ENCODE assay signal across 11 cellular contexts in genomic region chr10:128318868-128319267, GRCh38.
"Had no signal": no experiment of that assay in that cellular context is flagged by ENCODE, and none has a peak within 500 bp of the region (broad histone marks: within the 10 kb centered on the region; RNA-seq: fewer than 3 reads in every experiment).

No MANE protein-coding gene starts in this region.

- DNase-seq: activated CD4-positive, alpha-beta T cell treated with anti-CD3 and anti-CD28 coated beads for 1 hour; activated CD4-positive, alpha-beta T cell treated with anti-CD3 and anti-CD28 coated beads, Interleukin-2, amount 50 U/mL, for 48 hours; activated CD8-positive, alpha-beta memory T cell treated with anti-CD3 and anti-CD28 coated beads, Interleukin-2, amount 10 ng/mL, durations not matched to agents 7 days and 5 days; activated naive CD4-positive, alpha-beta T cell treated with anti-CD3 and anti-CD28 coated beads, Interleukin-2, amount 50 U/mL, for 16 hours; activated T-cell treated with anti-CD3 and anti-CD28 coated beads, Interleukin-2, amount 50 U/mL, for 24 hours; left colon; naive thymus-derived CD4-positive, alpha-beta T cell; stimulated activated CD4-positive, alpha-beta T cell treated with anti-CD3 and anti-CD28 coated beads, Interleukin-2, amount 100 ng/mL, for 48 hours; stimulated activated naive CD4-positive, alpha-beta T cell; uterus had no signal

- ATAC-seq: activated CD8-positive, alpha-beta memory T cell treated with anti-CD3 and anti-CD28 coated beads, Interleukin-2, amount 10 ng/mL, durations not matched to agents 7 days and 5 days; gastroesophageal sphincter; left colon; naive thymus-derived CD4-positive, alpha-beta T cell had no signal
